Comparison of ENCODE assay signal across 8 cellular contexts in the genomic region with DNA sequence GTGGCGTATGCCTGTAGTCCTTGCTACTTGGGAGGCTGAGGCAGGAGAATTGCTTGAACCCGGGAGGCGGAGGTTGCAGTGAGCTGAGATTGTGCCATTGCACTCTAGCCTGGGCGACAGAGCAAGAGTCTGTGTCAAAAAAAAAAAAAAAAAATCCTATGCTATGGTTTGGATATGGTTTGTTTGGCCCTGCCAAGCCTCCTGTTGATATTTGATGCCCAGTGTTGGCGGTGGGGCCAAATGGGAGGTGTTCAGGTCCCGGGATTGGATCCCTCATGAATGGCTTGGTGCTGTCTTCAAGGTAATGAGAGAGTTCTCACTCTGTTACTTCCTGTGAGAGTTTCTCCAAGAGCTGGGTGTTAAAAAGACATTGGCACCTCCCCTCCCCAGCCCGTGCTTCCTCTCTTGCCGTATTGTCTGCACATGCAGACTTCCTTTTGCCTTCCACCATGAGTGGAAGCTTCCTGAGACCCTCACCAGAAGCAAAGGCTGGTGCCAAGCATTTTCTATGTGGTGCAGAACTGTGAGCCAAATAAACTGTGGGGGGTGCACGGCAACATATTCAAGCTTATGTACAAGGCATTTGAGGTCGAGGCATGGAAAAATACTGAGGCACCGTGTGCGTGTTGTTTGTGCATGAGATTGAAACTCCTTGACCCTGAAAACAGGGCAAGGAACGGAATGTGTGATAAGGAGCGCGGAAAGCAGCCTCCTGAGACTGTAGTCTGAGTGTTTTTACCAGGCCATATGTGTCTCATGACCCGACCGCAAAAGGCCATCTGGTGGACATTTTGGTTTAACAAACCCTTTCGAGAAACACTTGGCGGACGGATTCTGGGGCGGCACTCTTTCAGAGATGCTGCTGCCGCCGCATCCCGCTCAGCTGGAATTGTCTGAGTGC. TPM values are rescaled to one million over a fixed set of nuclear protein-coding genes. Genes with fewer than 3 reads are reported as not detected.
A peak's percentile ranks its signal among the peaks of the same experiment; 100 is the strongest.
DNase-seq lines count a peak whose midpoint lies in the region; ATAC-seq and TF ChIP-seq lines count a peak whose summit lies in the region.

No MANE protein-coding gene starts in this region.

- H3K9me3 Mint-ChIP-seq in activated T-cell treated with anti-CD3 and anti-CD28 coated beads, Interleukin-2, amount 50 U/mL, for 4 hours, result no peaks in the 10 kb centered on the region
- peaks cover 0 to 11% of the 10 kb centered on the region in 2 donors for H3K9me3 Mint-ChIP-seq in stimulated activated naive B cell treated with anti-CD40 and anti-IgM and Interleukin-4, amounts not matched to agents 10 μg/mL and 1 μg/mL and 100 μg/mL, for 72 hours

- H3K9me3 ChIP-seq in heart right ventricle (peaks cover 0 to 11% (median 0%) of the 10 kb centered on the region in 11 donors), SJCRH30 (replicated peaks) (no peaks in the 10 kb centered on the region)

- DNase-seq in activated T-cell treated with anti-CD3 and anti-CD28 coated beads, Interleukin-2, amount 50 U/mL, for 4 hours, result no peak
- DNase-seq in activated T-cell treated with anti-CD3 and anti-CD28 coated beads, Interleukin-2, amount 50 U/mL, for 1 hour, result no peak
- DNase-seq in heart right ventricle (peak; percentile 60 to 69), SJCRH30 (no peak)
- DNase-seq in stimulated activated naive B cell treated with anti-CD40 and anti-IgM and Interleukin-4, amounts not matched to agents 10 μg/mL and 1 μg/mL and 100 μg/mL, for 72 hours, result peak; percentile 19
- DNase-seq in stimulated activated CD4-positive, alpha-beta T cell treated with anti-CD3 and anti-CD28 coated beads, Interleukin-4, amount 100 ng/mL, for 4 hours, result no peak

- H3K36me3 Mint-ChIP-seq in activated T-cell treated with anti-CD3 and anti-CD28 coated beads, Interleukin-2, amount 50 U/mL, for 4 hours (ENCODE audit: insufficient read depth), result no peaks in the 10 kb centered on the region
- peaks cover 3 to 12% of the 10 kb centered on the region in 2 donors for H3K36me3 Mint-ChIP-seq in stimulated activated naive B cell treated with anti-CD40 and anti-IgM and Interleukin-4, amounts not matched to agents 10 μg/mL and 1 μg/mL and 100 μg/mL, for 72 hours

- peak; percentile 42 to 47 for ATAC-seq in activated T-cell treated with anti-CD3 and anti-CD28 coated beads, Interleukin-2, amount 50 U/mL, for 4 hours
- ATAC-seq in heart right ventricle, result peak; percentile 54 to 73 (median 66)
- peak; percentile 69 to 80 for ATAC-seq in stimulated activated naive B cell treated with anti-CD40 and anti-IgM and Interleukin-4, amounts not matched to agents 10 μg/mL and 1 μg/mL and 100 μg/mL, for 72 hours (replicated peaks)
- no peak for ATAC-seq in HG03342 (IDR thresholded peaks at IDR 0.05; ENCODE audit: unreplicated experiment)

- H3K27me3 ChIP-seq in heart right ventricle, result peaks cover 0 to 12% (median 0%) of the 10 kb centered on the region in 7 donors
- H3K27me3 ChIP-seq in SJCRH30, result peaks cover 11% of the 10 kb centered on the region

- peaks cover 0 to 89% (median 11%) of the 10 kb centered on the region in 9 donors for H3K4me1 ChIP-seq in heart right ventricle
- 0 out of 2 replicates have a peak, but pooled peaks cover 3% of the 10 kb centered on the region for H3K4me1 ChIP-seq in SJCRH30

- H3K4me1 Mint-ChIP-seq in activated T-cell treated with anti-CD3 and anti-CD28 coated beads, Interleukin-2, amount 50 U/mL, for 4 hours (ENCODE audit: low read depth), result peaks cover 60% of the 10 kb centered on the region
- peaks cover 21 to 71% of the 10 kb centered on the region in 2 donors for H3K4me1 Mint-ChIP-seq in stimulated activated naive B cell treated with anti-CD40 and anti-IgM and Interleukin-4, amounts not matched to agents 10 μg/mL and 1 μg/mL and 100 μg/mL, for 72 hours

- TF ChIP-seq CTCF in VCaP (conservative IDR thresholded peaks at IDR 0.05), result 0 out of 2 replicates have a peak, but pooled peaks have one; percentile 9
- TF ChIP-seq CTCF in heart right ventricle (IDR thresholded peaks at IDR 0.05), result peak in 4 of 9 donors; percentile 15 to 30 (median 22)

- H3K4me3 ChIP-seq in heart right ventricle, result peak overlapping the region in 2 of 10 donors; percentile 20 to 26
- H3K4me3 ChIP-seq in SJCRH30, result no peak overlapping the region

- peak overlapping the region; percentile 59 for H3K4me3 Mint-ChIP-seq in activated T-cell treated with anti-CD3 and anti-CD28 coated beads, Interleukin-2, amount 50 U/mL, for 4 hours
- H3K4me3 Mint-ChIP-seq in stimulated activated naive B cell treated with anti-CD40 and anti-IgM and Interleukin-4, amounts not matched to agents 10 μg/mL and 1 μg/mL and 100 μg/mL, for 72 hours, result peak overlapping the region; percentile 46 to 69

- peaks cover 4% of the 10 kb centered on the region for H3K27me3 Mint-ChIP-seq in activated T-cell treated with anti-CD3 and anti-CD28 coated beads, Interleukin-2, amount 50 U/mL, for 4 hours (ENCODE audit: low read depth)
- peaks cover 23 to 45% of the 10 kb centered on the region in 2 donors for H3K27me3 Mint-ChIP-seq in stimulated activated naive B cell treated with anti-CD40 and anti-IgM and Interleukin-4, amounts not matched to agents 10 μg/mL and 1 μg/mL and 100 μg/mL, for 72 hours

- H3K27ac Mint-ChIP-seq in stimulated activated naive B cell treated with anti-CD40 and anti-IgM and Interleukin-4, amounts not matched to agents 10 μg/mL and 1 μg/mL and 100 μg/mL, for 72 hours, result peak overlapping the region; percentile 60

- WGBS in heart right ventricle, 2 donors, result 33 to 46% methylated on average over 24 of the region's 24 CpGs

- H3K27ac ChIP-seq in VCaP, result no peak overlapping the region
- H3K27ac ChIP-seq in heart right ventricle, result peak overlapping the region in 7 of 10 donors; percentile 28 to 80 (median 38)
- no peak overlapping the region for H3K27ac ChIP-seq in SJCRH30

- H3K36me3 ChIP-seq in heart right ventricle (peaks cover 0 to 17% (median 0%) of the 10 kb centered on the region in 9 donors), SJCRH30 (no peaks in the 10 kb centered on the region)

- intact Hi-C loops in heart right ventricle (cut with DNase I), result no loop called here

RNA-seq across cellular contexts. Expression of gene SIGLEC9, which starts 7.3 kb away (rescaled TPM):
- total RNA-seq in activated T-cell treated with anti-CD3 and anti-CD28 coated beads, Interleukin-2, amount 50 U/mL, for 4 hours, result under 1 TPM; 0.22 to 0.43 (median 0.37) TPM
- total RNA-seq in heart right ventricle, result 1 to 10 TPM in 6 of 10 donors, under 1 TPM in 3, not detected in 1; 0.41 to 7.0 (median 1.1) TPM
- 1 to 10 TPM; 1.0 to 1.8 TPM for polyA plus RNA-seq in heart right ventricle
- not detected in 2 replicates for total RNA-seq in SJCRH30 (2014; rRNA removed; shearing (Covaris generic))

RNA-seq across cellular contexts. Expression of gene SIGLEC7, which starts 10.1 kb away (rescaled TPM):
- under 1 TPM in 1 of 3 donors, not detected in 2; 0.16 TPM for total RNA-seq in activated T-cell treated with anti-CD3 and anti-CD28 coated beads, Interleukin-2, amount 50 U/mL, for 4 hours
- total RNA-seq in heart right ventricle, result 1 to 10 TPM in 2 of 10 donors, under 1 TPM in 6, not detected in 2; 0.15 to 2.9 (median 0.56) TPM
- polyA plus RNA-seq in heart right ventricle, result 1 to 10 TPM; 1.2 to 1.3 TPM
- not detected in 2 replicates for total RNA-seq in SJCRH30 (2014; rRNA removed; shearing (Covaris generic))

RNA-seq across cellular contexts. Expression of gene CTU1, which starts 23.8 kb away (rescaled TPM):
- 10 to 100 TPM; 24.1 to 29.3 (median 27.7) TPM for total RNA-seq in activated T-cell treated with anti-CD3 and anti-CD28 coated beads, Interleukin-2, amount 50 U/mL, for 4 hours
- 1 to 10 TPM; 2.0 to 5.6 (median 3.2) TPM for total RNA-seq in heart right ventricle
- polyA plus RNA-seq in heart right ventricle, result 1 to 10 TPM; 2.6 to 4.1 TPM
- 6.7 and 7.2 TPM in 2 replicates for total RNA-seq in SJCRH30 (2014; rRNA removed; shearing (Covaris generic))

RNA-seq across cellular contexts. Expression of gene KLK14, which starts 49.3 kb away (rescaled TPM):
- total RNA-seq in activated T-cell treated with anti-CD3 and anti-CD28 coated beads, Interleukin-2, amount 50 U/mL, for 4 hours, result 1 to 10 TPM in 2 of 3 donors, under 1 TPM in 1; 0.79 to 1.4 (median 1.2) TPM
- total RNA-seq in heart right ventricle, result 1 to 10 TPM in 1 of 10 donors, under 1 TPM in 5, not detected in 4; 0.26 to 1.2 (median 0.58) TPM
- polyA plus RNA-seq in heart right ventricle, result under 1 TPM; 0.20 to 0.44 TPM
- not detected in 2 replicates for total RNA-seq in SJCRH30 (2014; rRNA removed; shearing (Covaris generic))

Comparison
In these comparisons a context has a peak if more than half of its experiments do, and no peak if none do; other contexts are left out.
1. DNase-seq: peak in heart right ventricle (2 of 2) and stimulated activated naive B cell treated with anti-CD40 and anti-IgM and Interleukin-4, amounts not matched to agents 10 μg/mL and 1 μg/mL and 100 μg/mL, for 72 hours (single experiment); none in activated T-cell treated with anti-CD3 and anti-CD28 coated beads, Interleukin-2, amount 50 U/mL, for 4 hours (single experiment), activated T-cell treated with anti-CD3 and anti-CD28 coated beads, Interleukin-2, amount 50 U/mL, for 1 hour (single experiment), stimulated activated CD4-positive, alpha-beta T cell treated with anti-CD3 and anti-CD28 coated beads, Interleukin-4, amount 100 ng/mL, for 4 hours (0 of 2) and SJCRH30 (0 of 2).
2. H3K27ac ChIP-seq: peak in heart right ventricle (7 of 10); none in VCaP (single experiment) and SJCRH30 (single experiment).